1 cellular context compared by ENCODE assay signal in the genomic region with DNA sequence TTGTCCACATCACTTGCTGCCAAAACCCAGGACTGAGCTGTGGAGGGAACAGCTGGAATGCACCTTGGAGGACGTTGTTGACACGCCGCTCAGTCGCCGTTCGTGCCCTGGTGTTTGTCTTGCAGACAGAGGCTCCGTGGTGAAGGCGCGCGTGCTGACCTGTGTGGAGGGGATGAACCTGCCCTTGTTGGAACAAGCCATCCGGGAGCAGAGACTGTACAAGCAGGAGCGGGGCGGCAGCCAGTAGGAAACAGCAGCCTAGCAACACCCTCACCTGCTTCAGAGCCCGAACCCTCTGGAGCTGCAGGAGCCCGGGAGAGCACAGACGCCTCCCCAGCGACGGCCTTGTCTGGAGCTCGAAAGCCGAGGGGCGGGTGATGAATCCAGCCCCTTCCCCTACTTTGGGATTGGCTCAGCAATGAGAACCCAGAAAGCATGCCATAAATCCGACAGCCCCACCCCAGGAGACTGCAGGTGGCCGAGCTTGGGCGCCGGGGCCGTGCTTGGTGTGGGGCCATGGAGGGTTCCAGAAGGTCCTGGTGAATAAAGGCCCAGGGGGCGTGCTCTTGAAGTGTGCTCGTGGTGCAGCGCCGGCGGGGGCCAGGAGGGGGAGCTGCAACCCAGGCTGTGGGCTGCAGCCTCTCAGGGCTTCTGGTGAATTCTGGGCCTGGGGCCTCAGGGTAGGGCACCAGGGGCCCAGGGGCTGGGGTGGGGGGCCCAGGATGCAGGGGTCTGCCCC.
TF ChIP-seq lines count a peak whose summit lies in the region.

No MANE protein-coding gene starts in this region.

TF ChIP-seq in HepG2, 621 proteins besides CTCF, POLR2A, EP300 and RAD21 (continues in another document):
- TF ChIP-seq TARDBP (CRISPR knock-in tag; IDR thresholded peaks at IDR 0.05) (no peak; the same call in 1 of the 2 replicates), ZNF746 (CRISPR knock-in tag; IDR thresholded peaks at IDR 0.05) (no peak), CBX5 (CRISPR knock-in tag; IDR thresholded peaks at IDR 0.05; ENCODE audit: borderline replicate concordance) (no peak), ZKSCAN8 (CRISPR knock-in tag; IDR thresholded peaks at IDR 0.05; ENCODE audit: borderline replicate concordance) (no peak), ZNF772 (CRISPR knock-in tag; IDR thresholded peaks at IDR 0.05) (no peak), NR2F6 (IDR thresholded peaks at IDR 0.05) (no peak; the same call in 1 of the 2 replicates), NR2F6 (CRISPR knock-in tag; IDR thresholded peaks at IDR 0.05) (peak; percentile 63; the same call in 1 of the 2 replicates), SALL2 (CRISPR knock-in tag; IDR thresholded peaks at IDR 0.05) (no peak), TP53 (CRISPR knock-in tag; conservative IDR thresholded peaks at IDR 0.05) (no peak), ISX (CRISPR knock-in tag; conservative IDR thresholded peaks at IDR 0.05) (no peak), KAT2B (IDR thresholded peaks at IDR 0.05; ENCODE audit: borderline replicate concordance, low read depth, low read length) (no peak), ZNF263 (CRISPR knock-in tag; IDR thresholded peaks at IDR 0.05) (no peak), DR1 (CRISPR knock-in tag; IDR thresholded peaks at IDR 0.05) (no peak), JUN (CRISPR knock-in tag; IDR thresholded peaks at IDR 0.05) (no peak), TCF7 (IDR thresholded peaks at IDR 0.05; ENCODE audit: low read depth) (no peak), PHF8 (CRISPR knock-in tag; IDR thresholded peaks at IDR 0.05) (no peak), ZNF354B (CRISPR knock-in tag; IDR thresholded peaks at IDR 0.05) (peak; percentile 50; the same call in 1 of the 2 replicates), TRIM24 (CRISPR knock-in tag; IDR thresholded peaks at IDR 0.05) (peak; percentile 41; the same call in 1 of the 2 replicates), CC2D1A (CRISPR knock-in tag; IDR thresholded peaks at IDR 0.05) (no peak), FIP1L1 (IDR thresholded peaks at IDR 0.05; ENCODE audit: borderline replicate concordance, insufficient read depth, low read depth, low read length) (no peak), CBX2 (IDR thresholded peaks at IDR 0.05; ENCODE audit: low read depth, low read length) (no peak), CBX2 (CRISPR knock-in tag; IDR thresholded peaks at IDR 0.05; ENCODE audit: low read depth) (0 out of 2 replicates have a peak, but pooled peaks have one; percentile 73), ZNF780A (CRISPR knock-in tag; IDR thresholded peaks at IDR 0.05) (no peak), AKAP8 (CRISPR knock-in tag; IDR thresholded peaks at IDR 0.05) (peak; percentile 73; the same call in 1 of the 2 replicates), NCOA2 (CRISPR knock-in tag; IDR thresholded peaks at IDR 0.05) (no peak), NFRKB (IDR thresholded peaks at IDR 0.05) (no peak), ZNF225 (CRISPR knock-in tag; IDR thresholded peaks at IDR 0.05) (peak; percentile 24; the same call in 1 of the 2 replicates), MIER3 (CRISPR knock-in tag; IDR thresholded peaks at IDR 0.05; ENCODE audit: borderline replicate concordance) (peak; percentile 22; the same call in 1 of the 2 replicates), DNMT1 (CRISPR knock-in tag; IDR thresholded peaks at IDR 0.05) (no peak), HOXA9 (CRISPR knock-in tag; IDR thresholded peaks at IDR 0.05; ENCODE audit: borderline replicate concordance) (no peak), LCORL (IDR thresholded peaks at IDR 0.05) (no peak), LCORL (CRISPR knock-in tag; IDR thresholded peaks at IDR 0.05) (peak; percentile 89), ZNF235 (CRISPR knock-in tag; IDR thresholded peaks at IDR 0.05; ENCODE audit: borderline replicate concordance) (peak; percentile 43; the same call in 1 of the 2 replicates), FOXJ3 (CRISPR knock-in tag; IDR thresholded peaks at IDR 0.05; ENCODE audit: borderline replicate concordance) (no peak), PITX1 (CRISPR knock-in tag; IDR thresholded peaks at IDR 0.05) (peak; percentile 79), ZNF496 (CRISPR knock-in tag; IDR thresholded peaks at IDR 0.05; ENCODE audit: insufficient replicate concordance) (no peak), ZBTB3 (CRISPR knock-in tag; IDR thresholded peaks at IDR 0.05; ENCODE audit: borderline replicate concordance, low read depth) (no peak), REL (CRISPR knock-in tag; conservative IDR thresholded peaks at IDR 0.05) (no peak; the same call in 1 of the 2 replicates), TEAD3 (CRISPR knock-in tag; optimal IDR thresholded peaks at IDR 0.05; ENCODE audit: borderline replicate concordance) (peak; percentile 95), MATR3 (CRISPR knock-in tag; IDR thresholded peaks at IDR 0.05) (no peak), SNRNP70 (IDR thresholded peaks at IDR 0.05; ENCODE audit: low read depth, low read length) (no peak), JARID2 (CRISPR knock-in tag; IDR thresholded peaks at IDR 0.05; ENCODE audit: insufficient replicate concordance) (no peak), ZNF790 (CRISPR knock-in tag; IDR thresholded peaks at IDR 0.05; ENCODE audit: borderline replicate concordance) (no peak)
- TF ChIP-seq, protein P1, sequence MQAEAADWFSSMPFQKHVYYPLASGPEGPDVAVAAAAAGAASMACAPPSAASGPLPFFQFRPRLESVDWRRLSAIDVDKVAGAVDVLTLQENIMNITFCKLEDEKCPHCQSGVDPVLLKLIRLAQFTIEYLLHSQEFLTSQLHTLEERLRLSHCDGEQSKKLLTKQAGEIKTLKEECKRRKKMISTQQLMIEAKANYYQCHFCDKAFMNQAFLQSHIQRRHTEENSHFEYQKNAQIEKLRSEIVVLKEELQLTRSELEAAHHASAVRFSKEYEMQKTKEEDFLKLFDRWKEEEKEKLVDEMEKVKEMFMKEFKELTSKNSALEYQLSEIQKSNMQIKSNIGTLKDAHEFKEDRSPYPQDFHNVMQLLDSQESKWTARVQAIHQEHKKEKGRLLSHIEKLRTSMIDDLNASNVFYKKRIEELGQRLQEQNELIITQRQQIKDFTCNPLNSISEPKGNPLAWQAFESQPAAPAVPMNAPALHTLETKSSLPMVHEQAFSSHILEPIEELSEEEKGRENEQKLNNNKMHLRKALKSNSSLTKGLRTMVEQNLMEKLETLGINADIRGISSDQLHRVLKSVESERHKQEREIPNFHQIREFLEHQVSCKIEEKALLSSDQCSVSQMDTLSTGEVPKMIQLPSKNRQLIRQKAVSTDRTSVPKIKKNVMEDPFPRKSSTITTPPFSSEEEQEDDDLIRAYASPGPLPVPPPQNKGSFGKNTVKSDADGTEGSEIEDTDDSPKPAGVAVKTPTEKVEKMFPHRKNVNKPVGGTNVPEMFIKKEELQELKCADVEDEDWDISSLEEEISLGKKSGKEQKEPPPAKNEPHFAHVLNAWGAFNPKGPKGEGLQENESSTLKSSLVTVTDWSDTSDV (CRISPR knock-in tag; IDR thresholded peaks at IDR 0.05), result peak; percentile 75; the same call in 1 of the 2 replicates
- TF ChIP-seq, protein P2, sequence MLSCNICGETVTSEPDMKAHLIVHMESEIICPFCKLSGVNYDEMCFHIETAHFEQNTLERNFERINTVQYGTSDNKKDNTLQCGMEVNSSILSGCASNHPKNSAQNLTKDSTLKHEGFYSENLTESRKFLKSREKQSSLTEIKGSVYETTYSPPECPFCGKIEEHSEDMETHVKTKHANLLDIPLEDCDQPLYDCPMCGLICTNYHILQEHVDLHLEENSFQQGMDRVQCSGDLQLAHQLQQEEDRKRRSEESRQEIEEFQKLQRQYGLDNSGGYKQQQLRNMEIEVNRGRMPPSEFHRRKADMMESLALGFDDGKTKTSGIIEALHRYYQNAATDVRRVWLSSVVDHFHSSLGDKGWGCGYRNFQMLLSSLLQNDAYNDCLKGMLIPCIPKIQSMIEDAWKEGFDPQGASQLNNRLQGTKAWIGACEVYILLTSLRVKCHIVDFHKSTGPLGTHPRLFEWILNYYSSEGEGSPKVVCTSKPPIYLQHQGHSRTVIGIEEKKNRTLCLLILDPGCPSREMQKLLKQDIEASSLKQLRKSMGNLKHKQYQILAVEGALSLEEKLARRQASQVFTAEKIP (CRISPR knock-in tag; IDR thresholded peaks at IDR 0.05; ENCODE audit: borderline replicate concordance), result no peak
- TF ChIP-seq, protein P3, sequence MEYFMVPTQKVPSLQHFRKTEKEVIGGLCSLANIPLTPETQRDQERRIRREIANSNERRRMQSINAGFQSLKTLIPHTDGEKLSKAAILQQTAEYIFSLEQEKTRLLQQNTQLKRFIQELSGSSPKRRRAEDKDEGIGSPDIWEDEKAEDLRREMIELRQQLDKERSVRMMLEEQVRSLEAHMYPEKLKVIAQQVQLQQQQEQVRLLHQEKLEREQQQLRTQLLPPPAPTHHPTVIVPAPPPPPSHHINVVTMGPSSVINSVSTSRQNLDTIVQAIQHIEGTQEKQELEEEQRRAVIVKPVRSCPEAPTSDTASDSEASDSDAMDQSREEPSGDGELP (IDR thresholded peaks at IDR 0.05; ENCODE audit: borderline replicate concordance, low read depth), result peak; percentile 81; the same call in 1 of the 2 replicates
- TF ChIP-seq, protein P4, sequence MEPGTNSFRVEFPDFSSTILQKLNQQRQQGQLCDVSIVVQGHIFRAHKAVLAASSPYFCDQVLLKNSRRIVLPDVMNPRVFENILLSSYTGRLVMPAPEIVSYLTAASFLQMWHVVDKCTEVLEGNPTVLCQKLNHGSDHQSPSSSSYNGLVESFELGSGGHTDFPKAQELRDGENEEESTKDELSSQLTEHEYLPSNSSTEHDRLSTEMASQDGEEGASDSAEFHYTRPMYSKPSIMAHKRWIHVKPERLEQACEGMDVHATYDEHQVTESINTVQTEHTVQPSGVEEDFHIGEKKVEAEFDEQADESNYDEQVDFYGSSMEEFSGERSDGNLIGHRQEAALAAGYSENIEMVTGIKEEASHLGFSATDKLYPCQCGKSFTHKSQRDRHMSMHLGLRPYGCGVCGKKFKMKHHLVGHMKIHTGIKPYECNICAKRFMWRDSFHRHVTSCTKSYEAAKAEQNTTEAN (CRISPR knock-in tag; conservative IDR thresholded peaks at IDR 0.05), result no peak
- TF ChIP-seq, protein P5, sequence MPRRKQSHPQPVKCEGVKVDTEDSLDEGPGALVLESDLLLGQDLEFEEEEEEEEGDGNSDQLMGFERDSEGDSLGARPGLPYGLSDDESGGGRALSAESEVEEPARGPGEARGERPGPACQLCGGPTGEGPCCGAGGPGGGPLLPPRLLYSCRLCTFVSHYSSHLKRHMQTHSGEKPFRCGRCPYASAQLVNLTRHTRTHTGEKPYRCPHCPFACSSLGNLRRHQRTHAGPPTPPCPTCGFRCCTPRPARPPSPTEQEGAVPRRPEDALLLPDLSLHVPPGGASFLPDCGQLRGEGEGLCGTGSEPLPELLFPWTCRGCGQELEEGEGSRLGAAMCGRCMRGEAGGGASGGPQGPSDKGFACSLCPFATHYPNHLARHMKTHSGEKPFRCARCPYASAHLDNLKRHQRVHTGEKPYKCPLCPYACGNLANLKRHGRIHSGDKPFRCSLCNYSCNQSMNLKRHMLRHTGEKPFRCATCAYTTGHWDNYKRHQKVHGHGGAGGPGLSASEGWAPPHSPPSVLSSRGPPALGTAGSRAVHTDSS (CRISPR knock-in tag; conservative IDR thresholded peaks at IDR 0.05), result no peak
- TF ChIP-seq, protein P6, sequence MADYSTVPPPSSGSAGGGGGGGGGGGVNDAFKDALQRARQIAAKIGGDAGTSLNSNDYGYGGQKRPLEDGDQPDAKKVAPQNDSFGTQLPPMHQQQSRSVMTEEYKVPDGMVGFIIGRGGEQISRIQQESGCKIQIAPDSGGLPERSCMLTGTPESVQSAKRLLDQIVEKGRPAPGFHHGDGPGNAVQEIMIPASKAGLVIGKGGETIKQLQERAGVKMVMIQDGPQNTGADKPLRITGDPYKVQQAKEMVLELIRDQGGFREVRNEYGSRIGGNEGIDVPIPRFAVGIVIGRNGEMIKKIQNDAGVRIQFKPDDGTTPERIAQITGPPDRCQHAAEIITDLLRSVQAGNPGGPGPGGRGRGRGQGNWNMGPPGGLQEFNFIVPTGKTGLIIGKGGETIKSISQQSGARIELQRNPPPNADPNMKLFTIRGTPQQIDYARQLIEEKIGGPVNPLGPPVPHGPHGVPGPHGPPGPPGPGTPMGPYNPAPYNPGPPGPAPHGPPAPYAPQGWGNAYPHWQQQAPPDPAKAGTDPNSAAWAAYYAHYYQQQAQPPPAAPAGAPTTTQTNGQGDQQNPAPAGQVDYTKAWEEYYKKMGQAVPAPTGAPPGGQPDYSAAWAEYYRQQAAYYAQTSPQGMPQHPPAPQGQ (CRISPR knock-in tag; IDR thresholded peaks at IDR 0.05; ENCODE audit: borderline replicate concordance), result 0 out of 2 replicates have a peak, but pooled peaks have one; percentile 37
- TF ChIP-seq, protein P7, sequence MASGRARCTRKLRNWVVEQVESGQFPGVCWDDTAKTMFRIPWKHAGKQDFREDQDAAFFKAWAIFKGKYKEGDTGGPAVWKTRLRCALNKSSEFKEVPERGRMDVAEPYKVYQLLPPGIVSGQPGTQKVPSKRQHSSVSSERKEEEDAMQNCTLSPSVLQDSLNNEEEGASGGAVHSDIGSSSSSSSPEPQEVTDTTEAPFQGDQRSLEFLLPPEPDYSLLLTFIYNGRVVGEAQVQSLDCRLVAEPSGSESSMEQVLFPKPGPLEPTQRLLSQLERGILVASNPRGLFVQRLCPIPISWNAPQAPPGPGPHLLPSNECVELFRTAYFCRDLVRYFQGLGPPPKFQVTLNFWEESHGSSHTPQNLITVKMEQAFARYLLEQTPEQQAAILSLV (CRISPR knock-in tag; IDR thresholded peaks at IDR 0.05; ENCODE audit: borderline replicate concordance), result peak; percentile 68; the same call in 1 of the 2 replicates
- TF ChIP-seq, protein P8, sequence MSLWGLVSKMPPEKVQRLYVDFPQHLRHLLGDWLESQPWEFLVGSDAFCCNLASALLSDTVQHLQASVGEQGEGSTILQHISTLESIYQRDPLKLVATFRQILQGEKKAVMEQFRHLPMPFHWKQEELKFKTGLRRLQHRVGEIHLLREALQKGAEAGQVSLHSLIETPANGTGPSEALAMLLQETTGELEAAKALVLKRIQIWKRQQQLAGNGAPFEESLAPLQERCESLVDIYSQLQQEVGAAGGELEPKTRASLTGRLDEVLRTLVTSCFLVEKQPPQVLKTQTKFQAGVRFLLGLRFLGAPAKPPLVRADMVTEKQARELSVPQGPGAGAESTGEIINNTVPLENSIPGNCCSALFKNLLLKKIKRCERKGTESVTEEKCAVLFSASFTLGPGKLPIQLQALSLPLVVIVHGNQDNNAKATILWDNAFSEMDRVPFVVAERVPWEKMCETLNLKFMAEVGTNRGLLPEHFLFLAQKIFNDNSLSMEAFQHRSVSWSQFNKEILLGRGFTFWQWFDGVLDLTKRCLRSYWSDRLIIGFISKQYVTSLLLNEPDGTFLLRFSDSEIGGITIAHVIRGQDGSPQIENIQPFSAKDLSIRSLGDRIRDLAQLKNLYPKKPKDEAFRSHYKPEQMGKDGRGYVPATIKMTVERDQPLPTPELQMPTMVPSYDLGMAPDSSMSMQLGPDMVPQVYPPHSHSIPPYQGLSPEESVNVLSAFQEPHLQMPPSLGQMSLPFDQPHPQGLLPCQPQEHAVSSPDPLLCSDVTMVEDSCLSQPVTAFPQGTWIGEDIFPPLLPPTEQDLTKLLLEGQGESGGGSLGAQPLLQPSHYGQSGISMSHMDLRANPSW (CRISPR knock-in tag; IDR thresholded peaks at IDR 0.05; ENCODE audit: borderline replicate concordance), result no peak
